ENCODE assay signal across 32 cellular contexts in genomic region chr11:115724709-115725108, GRCh38.
DNase-seq lines count a peak whose midpoint lies in the region; ATAC-seq, FAIRE-seq and TF ChIP-seq lines count a peak whose summit lies in the region.
"Had no signal": no experiment of that assay in that cellular context is flagged by ENCODE, and none has a peak within 500 bp of the region (broad histone marks: within the 10 kb centered on the region; RNA-seq: fewer than 3 reads in every experiment).

No MANE protein-coding gene starts in this region.

- no peak for TF ChIP-seq CTCF in IMR-90 (conservative IDR thresholded peaks at IDR 0.05; ENCODE audit: low read depth, low read length)
- TF ChIP-seq CTCF in bronchial epithelial cell (IDR thresholded peaks at IDR 0.05; ENCODE audit: insufficient read depth, low read length, severe bottlenecking): no peak

- H2BK5ac ChIP-seq in IMR-90 (ENCODE audit: low read depth, low read length, poor library complexity, severe bottlenecking): no peak overlapping the region

- H3K9me1 ChIP-seq in IMR-90 (ENCODE audit: insufficient read depth, low read length): no peaks in the 10 kb centered on the region

- H2BK120ac ChIP-seq in IMR-90 (ENCODE audit: low read depth, low read length): peak overlapping the region; percentile 68

- no peak overlapping the region for H2AFZ ChIP-seq in IMR-90 (replicated peaks; ENCODE audit: low read length, poor library complexity)

- TF ChIP-seq POLR2A in IMR-90 (IDR thresholded peaks at IDR 0.05; ENCODE audit: low read depth, low read length): no peak

- CTCF ChIA-PET in IMR-90 (lab: Yijun Ruan, JAX): interaction anchor here (0.9 to 1.0 kb wide), 2 partner anchors 11 to 46 kb away, joined by 3 read pairs; no protein-coding TSS in a partner anchor

- POLR2A ChIA-PET in IMR-90 (lab: Charles Lee; ENCODE audit: unreplicated experiment): no interaction called here

- H3K4ac ChIP-seq in IMR-90 (ENCODE audit: low read depth, low read length): peak overlapping the region; percentile 41; the same call in 1 of the 2 replicates

- peak; percentile 23 for DNase-seq in DMS53 (lab: John Stamatoyannopoulos, UW)
- no peak for DNase-seq in DMS53 treated with DMSO at 0.1 percent for 48 hours (lab: John Stamatoyannopoulos, UW; ENCODE audit: unreplicated experiment)
- DNase-seq in IMR-90: peak; percentile 90
- peak; percentile 93 for DNase-seq in bronchial epithelial cell (ENCODE audit: low read depth)
- peak; percentile 18 for DNase-seq in renal cortical epithelial cell (ENCODE audit: low read depth)
- DNase-seq in NCI-H2029 (lab: John Stamatoyannopoulos, UW): no peak
- DNase-seq in activated naive CD8-positive, alpha-beta T cell treated with anti-CD3 and anti-CD28 coated beads for 36 hours: no peak
- DNase-seq: activated CD4-positive, alpha-beta T cell treated with anti-CD3 and anti-CD28 coated beads, Interleukin-2, amount 10 ng/mL, durations not matched to agents 24 days and 14 days; activated CD8-positive, alpha-beta memory T cell treated with anti-CD3 and anti-CD28 coated beads for 24 hours; activated T-cell treated with anti-CD3 and anti-CD28 coated beads for 4 hours; anterior cingulate cortex; colonic mucosa; effector CD4-positive, alpha-beta T cell; GDM1; glutamatergic neuron; mesendoderm; NCI-H1092; NCI-H1694 treated with DMSO at 0.1 percent for 48 hours; NCI-H2171; NCI-H526; pancreas; SHP77 treated with DMSO at 0.1 percent for 48 hours; stimulated activated naive CD4-positive, alpha-beta T cell; T-helper 9 cell had no signal

- no peaks in the 10 kb centered on the region for H3K79me1 ChIP-seq in IMR-90 (ENCODE audit: low read depth in 1 of 2, low read length in 2 of 2)

- no peaks in the 10 kb centered on the region for H3K36me3 ChIP-seq in IMR-90 (ENCODE audit: control insufficient read depth, insufficient read depth, low read length)
- no peaks in the 10 kb centered on the region for H3K36me3 ChIP-seq in bronchial epithelial cell (ENCODE audit: control insufficient read depth, insufficient read depth, low read length)
- H3K36me3 ChIP-seq: BLaER1, colonic mucosa, pancreas, right atrium auricular region had no signal

- H3K27me3 Mint-ChIP-seq in activated naive CD8-positive, alpha-beta T cell treated with anti-CD3 and anti-CD28 coated beads for 36 hours: no peaks in the 10 kb centered on the region
- H3K27me3 Mint-ChIP-seq: activated CD4-positive, alpha-beta T cell treated with anti-CD3 and anti-CD28 coated beads, Interleukin-2, amount 10 ng/mL, durations not matched to agents 24 days and 14 days; activated naive CD4-positive, alpha-beta T cell treated with anti-CD3 and anti-CD28 coated beads, Interleukin-2, amount 50 U/mL, for 24 hours had no signal

- no peak overlapping the region for H3K14ac ChIP-seq in IMR-90 (replicated peaks; ENCODE audit: low read depth, low read length)

- H2BK20ac ChIP-seq in IMR-90 (ENCODE audit: low read depth, low read length): peak overlapping the region; percentile 27; the same call in 1 of the 2 replicates

- no peak overlapping the region for H3K56ac ChIP-seq in IMR-90 (ENCODE audit: extremely low read depth, insufficient read depth, low read length)

- no peak for TF ChIP-seq RAD21 in IMR-90 (IDR thresholded peaks at IDR 0.05; ENCODE audit: low read length)

- peak overlapping the region; percentile 33; the same call in 1 of the 2 replicates for H4K91ac ChIP-seq in IMR-90 (ENCODE audit: insufficient read depth, low read depth, low read length)

- no peak overlapping the region for H3K4me2 ChIP-seq in IMR-90 (ENCODE audit: low read depth, low read length)
- H3K4me2 ChIP-seq: BLaER1, smooth muscle cell had no signal

- peaks cover 2% of the 10 kb centered on the region; the same call in 1 of the 2 replicates for H3K4me1 ChIP-seq in IMR-90 (ENCODE audit: control insufficient read depth, insufficient read depth, low read length)
- H3K4me1 ChIP-seq: BLaER1, colonic mucosa, pancreas, right atrium auricular region had no signal

- WGBS in IMR-90 (ENCODE audit: extremely low coverage in 2 of 2, insufficient read length in 1 of 2), 2 experiments: no CpG with 5 or more reads among the region's 2 CpGs

- peak; percentile 91 for ATAC-seq in IMR-90 (ENCODE audit: low read depth)
- no peak for ATAC-seq in HG03095 (IDR thresholded peaks at IDR 0.05; ENCODE audit: unreplicated experiment)
- ATAC-seq: left lobe of liver, pancreas had no signal

- in situ Hi-C loops in IMR-90 (cut with MboI; ENCODE audit: low sequenced_read_pairs): no loop called here

- no TSS peak for BruUV-seq in IMR-90 (replicated peaks; lab: Mats Ljungman, UMichigan)

- no peak overlapping the region for H2AK9ac ChIP-seq in IMR-90 (replicated peaks; ENCODE audit: low read depth, low read length, poor library complexity)

- H3K9me3 ChIP-seq in IMR-90 (ENCODE audit: control insufficient read depth, insufficient read depth, low read length): no peaks in the 10 kb centered on the region
- H3K9me3 ChIP-seq: BLaER1, colonic mucosa, pancreas had no signal

- H2AK5ac ChIP-seq in IMR-90 (ENCODE audit: low read depth, low read length): peak overlapping the region; percentile 29; the same call in 1 of the 2 replicates

- H3K27ac Mint-ChIP-seq in activated naive CD8-positive, alpha-beta T cell treated with anti-CD3 and anti-CD28 coated beads for 36 hours: no peak overlapping the region
- H3K27ac Mint-ChIP-seq: activated CD4-positive, alpha-beta T cell treated with anti-CD3 and anti-CD28 coated beads, Interleukin-2, amount 10 ng/mL, durations not matched to agents 24 days and 14 days; activated naive CD4-positive, alpha-beta T cell treated with anti-CD3 and anti-CD28 coated beads, Interleukin-2, amount 50 U/mL, for 24 hours had no signal

- peak; percentile 13 for FAIRE-seq in bronchial epithelial cell (lab: Jason Lieb, UNC)
- FAIRE-seq: pancreas had no signal

- H3K36me3 Mint-ChIP-seq in activated naive CD8-positive, alpha-beta T cell treated with anti-CD3 and anti-CD28 coated beads for 36 hours: no peaks in the 10 kb centered on the region
- H3K36me3 Mint-ChIP-seq: activated naive CD4-positive, alpha-beta T cell treated with anti-CD3 and anti-CD28 coated beads, Interleukin-2, amount 50 U/mL, for 24 hours had no signal

- H4K20me1 ChIP-seq in IMR-90 (ENCODE audit: insufficient read depth, low read length): no peaks in the 10 kb centered on the region
- H4K20me1 ChIP-seq: BLaER1 had no signal

- H3K4me3 Mint-ChIP-seq in activated naive CD8-positive, alpha-beta T cell treated with anti-CD3 and anti-CD28 coated beads for 36 hours: no peak overlapping the region
- H3K4me3 Mint-ChIP-seq: activated CD4-positive, alpha-beta T cell treated with anti-CD3 and anti-CD28 coated beads, Interleukin-2, amount 10 ng/mL, durations not matched to agents 24 days and 14 days; activated naive CD4-positive, alpha-beta T cell treated with anti-CD3 and anti-CD28 coated beads, Interleukin-2, amount 50 U/mL, for 24 hours; neural crest cell had no signal

- intact Hi-C loops in IMR-90 (cut with micrococcal nuclease): loop anchor here (2.0 kb wide), 1 partner anchor 42 kb away; no protein-coding TSS in a partner anchor

- H3K27ac ChIP-seq in IMR-90 (ENCODE audit: insufficient read depth, low read length): peak overlapping the region; percentile 34; the same call in 1 of the 2 replicates
- H3K27ac ChIP-seq: 22Rv1, BLaER1, colonic mucosa, pancreas, right atrium auricular region had no signal

- H3K27me3 ChIP-seq in IMR-90 (ENCODE audit: control insufficient read depth, insufficient read depth, low read length) (no peaks in the 10 kb centered on the region), bronchial epithelial cell (ENCODE audit: control insufficient read depth, insufficient read depth, low read length) (no peaks in the 10 kb centered on the region)
- H3K27me3 ChIP-seq: BLaER1, colonic mucosa, right atrium auricular region had no signal

- H3K4me3 ChIP-seq in IMR-90 (ENCODE audit: insufficient read depth, low read depth, low read length) (no peak overlapping the region), bronchial epithelial cell (ENCODE audit: low read depth, low read length) (no peak overlapping the region)
- H3K4me3 ChIP-seq: BLaER1, colonic mucosa, pancreas, right atrium auricular region, smooth muscle cell had no signal

- dilution Hi-C loops in IMR-90 (cut with HindIII; ENCODE audit: low sequenced_read_pairs, unreplicated experiment): no loop called here

- no peak overlapping the region for H4K5ac ChIP-seq in IMR-90 (ENCODE audit: low read depth, low read length)

- no peak overlapping the region for H3K9ac ChIP-seq in IMR-90 (ENCODE audit: low read depth, low read length)
- H3K9ac ChIP-seq: BLaER1 had no signal

- H3K23ac ChIP-seq in IMR-90 (ENCODE audit: low read depth, low read length): no peak overlapping the region

- H2BK15ac ChIP-seq in IMR-90 (ENCODE audit: low read depth, low read length): 0 out of 3 replicates have a peak overlapping the region, but pooled peaks have one; percentile 40

- H3K18ac ChIP-seq in IMR-90 (ENCODE audit: low read depth, low read length): 0 out of 2 replicates have a peak overlapping the region, but pooled peaks have one; percentile 23

- H3K4me1 Mint-ChIP-seq in activated naive CD8-positive, alpha-beta T cell treated with anti-CD3 and anti-CD28 coated beads for 36 hours: no peaks in the 10 kb centered on the region
- H3K4me1 Mint-ChIP-seq: activated CD4-positive, alpha-beta T cell treated with anti-CD3 and anti-CD28 coated beads, Interleukin-2, amount 10 ng/mL, durations not matched to agents 24 days and 14 days; activated naive CD4-positive, alpha-beta T cell treated with anti-CD3 and anti-CD28 coated beads, Interleukin-2, amount 50 U/mL, for 24 hours had no signal

- 0 out of 4 replicates have a peak overlapping the region, but pooled peaks of 1 of the 2 experiments have one; percentile 19 for H4K8ac ChIP-seq in IMR-90 (ENCODE audit: low read depth in 2 of 2, low read length in 2 of 2)

- H3K9me3 Mint-ChIP-seq in activated naive CD8-positive, alpha-beta T cell treated with anti-CD3 and anti-CD28 coated beads for 36 hours: no peaks in the 10 kb centered on the region
- H3K9me3 Mint-ChIP-seq: activated CD4-positive, alpha-beta T cell treated with anti-CD3 and anti-CD28 coated beads, Interleukin-2, amount 10 ng/mL, durations not matched to agents 24 days and 14 days had no signal

TF ChIP-seq in IMR-90, 13 proteins besides CTCF, POLR2A, EP300 and RAD21 (continues in another document):
- TF ChIP-seq USF2 (IDR thresholded peaks at IDR 0.05; ENCODE audit: low read depth, low read length) (no peak), CEBPB (IDR thresholded peaks at IDR 0.05; ENCODE audit: low read depth, low read length) (peak; percentile 25; the same call in 1 of the 2 replicates), MAFK (IDR thresholded peaks at IDR 0.05; ENCODE audit: low read depth, low read length) (peak; percentile 76), FOS (IDR thresholded peaks at IDR 0.05; ENCODE audit: low read depth, low read length) (0 out of 2 replicates have a peak, but pooled peaks have one; percentile 31)

Comparison
In these comparisons a context has a peak if more than half of its experiments do, and no peak if none do; other contexts are left out.
1. DNase-seq: peak in DMS53 (single experiment), IMR-90 (single experiment), bronchial epithelial cell (single experiment) and renal cortical epithelial cell (single experiment); none in DMS53 treated with DMSO at 0.1 percent for 48 hours (single experiment), NCI-H2029 (single experiment) and activated naive CD8-positive, alpha-beta T cell treated with anti-CD3 and anti-CD28 coated beads for 36 hours (single experiment).